Comparison of ENCODE assay signal across 1 cellular context in the genomic region with DNA sequence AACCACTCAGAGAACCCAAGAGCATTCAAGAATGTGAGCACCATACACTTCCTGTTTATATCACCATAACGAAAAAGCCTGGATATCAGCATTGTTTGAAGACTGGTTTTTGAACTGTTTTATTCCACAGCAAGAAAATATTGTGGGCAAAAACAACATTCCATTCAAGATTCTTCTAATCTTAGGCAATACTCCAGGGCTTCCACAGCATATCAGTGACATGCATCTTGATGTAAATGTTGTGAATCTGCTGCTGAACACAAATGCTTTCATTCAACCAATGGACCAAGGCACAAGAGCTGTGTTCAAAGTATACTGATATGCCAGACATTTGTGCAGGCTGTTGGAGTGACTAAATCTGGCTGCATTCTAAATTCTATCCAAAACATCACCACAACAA.
TF ChIP-seq lines count a peak whose summit lies in the region.

No MANE protein-coding gene starts in this region.

TF ChIP-seq in IMR-90, 13 proteins besides CTCF, POLR2A, EP300 and RAD21 (continued from another document):
- TF ChIP-seq, protein P1, sequence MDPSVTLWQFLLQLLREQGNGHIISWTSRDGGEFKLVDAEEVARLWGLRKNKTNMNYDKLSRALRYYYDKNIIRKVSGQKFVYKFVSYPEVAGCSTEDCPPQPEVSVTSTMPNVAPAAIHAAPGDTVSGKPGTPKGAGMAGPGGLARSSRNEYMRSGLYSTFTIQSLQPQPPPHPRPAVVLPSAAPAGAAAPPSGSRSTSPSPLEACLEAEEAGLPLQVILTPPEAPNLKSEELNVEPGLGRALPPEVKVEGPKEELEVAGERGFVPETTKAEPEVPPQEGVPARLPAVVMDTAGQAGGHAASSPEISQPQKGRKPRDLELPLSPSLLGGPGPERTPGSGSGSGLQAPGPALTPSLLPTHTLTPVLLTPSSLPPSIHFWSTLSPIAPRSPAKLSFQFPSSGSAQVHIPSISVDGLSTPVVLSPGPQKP (IDR thresholded peaks at IDR 0.05; ENCODE audit: borderline replicate concordance, low read depth, low read length), result no peak
TF ChIP-seq in IMR-90: peak in this region for 0.
